ENCODE assay signal across 19 cellular contexts in genomic region chr22:42654696-42655095, GRCh38. TPM values are rescaled to one million over a fixed set of nuclear protein-coding genes. Genes with fewer than 3 reads are reported as not detected.
DNase-seq lines count a peak whose midpoint lies in the region; ATAC-seq and TF ChIP-seq lines count a peak whose summit lies in the region.
"Had no signal": no experiment of that assay in that cellular context is flagged by ENCODE, and none has a peak within 500 bp of the region (broad histone marks: within the 10 kb centered on the region; RNA-seq: fewer than 3 reads in every experiment).

No MANE protein-coding gene starts in this region.

- no peaks in the 10 kb centered on the region for H4K20me1 ChIP-seq in PC-9 (ENCODE audit: insufficient read depth)

- intact Hi-C loops in Caco-2 (cut with micrococcal nuclease; ENCODE audit: unreplicated experiment): loop anchor here (2.0 kb wide), 1 partner anchor 34 kb away; no protein-coding TSS in a partner anchor
- intact Hi-C loops in PC-9 (cut with micrococcal nuclease; ENCODE audit: unreplicated experiment): no loop called here

- POLR2A ChIA-PET in Caco-2 (lab: Charles Lee) (interaction anchor here (0.6 kb wide), 1 partner anchor 360 kb away, joined by 3 read pairs; no protein-coding TSS in a partner anchor), PC-9 (lab: Charles Lee; ENCODE audit: unreplicated experiment) (interaction anchor here (0.7 kb wide), 1 partner anchor 458 kb away, joined by 22 read pairs; no protein-coding TSS in a partner anchor)

- no peak for ATAC-seq in naive B cell (ENCODE audit: low read depth in 2 of 2)
- no peak for ATAC-seq in stimulated activated naive B cell treated with anti-CD40 and anti-IgM and Interleukin-4, amounts not matched to agents 10 μg/mL and 1 μg/mL and 100 μg/mL, for 72 hours (replicated peaks)
- ATAC-seq in natural killer cell treated with Interleukin-12 subunit alpha and Interleukin-12 subunit beta and Interleukin-15 and Interleukin-18, amount 100 ng/mL, for 72 hours: no peak

- BruUV-seq in Caco-2 (replicated peaks; lab: Mats Ljungman, UMichigan) (no TSS peak), PC-9 (replicated peaks; lab: Mats Ljungman, UMichigan) (no TSS peak)

- H3K27ac ChIP-seq in PC-9: peak overlapping the region; percentile 65
- H3K27ac ChIP-seq: GM23248 had no signal

- CTCF ChIA-PET in Caco-2 (lab: Charles Lee): no interaction called here
- CTCF ChIA-PET in PC-9 (lab: Charles Lee): interaction anchor here (0.7 kb wide), 1 partner anchor 165 kb away, joined by 4 read pairs; no protein-coding TSS in a partner anchor

- H3K4me1 ChIP-seq in Caco-2: peaks cover 19% of the 10 kb centered on the region
- H3K4me1 ChIP-seq in PC-9 (replicated peaks; ENCODE audit: insufficient read depth): peaks cover 27% of the 10 kb centered on the region
- H3K4me1 ChIP-seq: Peyer's patch had no signal

- H3K27me3 Mint-ChIP-seq in Caco-2 (ENCODE audit: insufficient read depth, unreplicated experiment): no peaks in the 10 kb centered on the region
- H3K27me3 Mint-ChIP-seq in naive B cell: peaks cover 0 to 5% (median 0%) of the 10 kb centered on the region in 3 donors
- no peaks in the 10 kb centered on the region for H3K27me3 Mint-ChIP-seq in stimulated activated naive B cell treated with anti-CD40 and anti-IgM and Interleukin-4, amounts not matched to agents 10 μg/mL and 1 μg/mL and 100 μg/mL, for 72 hours
- no peaks in the 10 kb centered on the region for H3K27me3 Mint-ChIP-seq in natural killer cell treated with Interleukin-12 subunit alpha and Interleukin-12 subunit beta and Interleukin-15 and Interleukin-18, amount 100 ng/mL, for 72 hours

- peaks cover 31% of the 10 kb centered on the region for H3F3A ChIP-seq in PC-9 (ENCODE audit: insufficient read depth, low read depth)

- H3K36me3 ChIP-seq in Caco-2 (ENCODE audit: control insufficient read depth, insufficient read depth, low read length) (no peaks in the 10 kb centered on the region), PC-9 (ENCODE audit: low read depth) (no peaks in the 10 kb centered on the region)
- H3K36me3 ChIP-seq: Peyer's patch had no signal

- H3K4me3 ChIP-seq in Caco-2 (ENCODE audit: low read depth, low read length) (no peak overlapping the region), PC-9 (peak overlapping the region; percentile 7; the same call in 1 of the 2 replicates)
- H3K4me3 ChIP-seq: GM23248, Peyer's patch had no signal

- DNase-seq in Caco-2 (peak in 1 of 2 experiments; percentile 13), PC-9 (no peak), naive B cell (no peak), KG1 (lab: John Stamatoyannopoulos, UW) (no peak), NCI-H2171 treated with DMSO at 0.1 percent for 48 hours (lab: John Stamatoyannopoulos, UW) (no peak)
- no peak for DNase-seq in stimulated activated naive B cell treated with anti-CD40 and anti-IgM and Interleukin-4, amounts not matched to agents 10 μg/mL and 1 μg/mL and 100 μg/mL, for 72 hours
- no peak for DNase-seq in natural killer cell treated with Interleukin-12 subunit alpha and Interleukin-12 subunit beta and Interleukin-15 and Interleukin-18, amount 100 ng/mL, for 72 hours (ENCODE audit: low spot score)
- DNase-seq: GF-D8, GM23248, HFFc6, NCI-H1048, NCI-H1436 treated with DMSO at 0.1 percent for 48 hours, NCI-H2029 treated with DMSO at 0.1 percent for 48 hours, NCI-H510A, NCI-H774, Peyer's patch, Right ventricle myocardium superior had no signal

- H3K9me3 Mint-ChIP-seq in Caco-2 (ENCODE audit: unreplicated experiment): no peaks in the 10 kb centered on the region
- H3K9me3 Mint-ChIP-seq in naive B cell: no peaks in the 10 kb centered on the region
- no peaks in the 10 kb centered on the region for H3K9me3 Mint-ChIP-seq in stimulated activated naive B cell treated with anti-CD40 and anti-IgM and Interleukin-4, amounts not matched to agents 10 μg/mL and 1 μg/mL and 100 μg/mL, for 72 hours
- no peaks in the 10 kb centered on the region for H3K9me3 Mint-ChIP-seq in natural killer cell treated with Interleukin-12 subunit alpha and Interleukin-12 subunit beta and Interleukin-15 and Interleukin-18, amount 100 ng/mL, for 72 hours
- H3K9me3 Mint-ChIP-seq: CD14-positive monocyte, HFFc6 had no signal

- no peaks in the 10 kb centered on the region for H3K79me2 ChIP-seq in PC-9 (ENCODE audit: low read depth)

- H3K27me3 ChIP-seq in Caco-2 (replicated peaks; ENCODE audit: control insufficient read depth, insufficient read depth, low read length) (no peaks in the 10 kb centered on the region), PC-9 (ENCODE audit: insufficient read depth, low read depth) (no peaks in the 10 kb centered on the region)
- H3K27me3 ChIP-seq: Peyer's patch had no signal

- no peaks in the 10 kb centered on the region for H3K36me3 Mint-ChIP-seq in Caco-2 (ENCODE audit: insufficient read depth, unreplicated experiment)
- H3K36me3 Mint-ChIP-seq in naive B cell: no peaks in the 10 kb centered on the region
- H3K36me3 Mint-ChIP-seq in stimulated activated naive B cell treated with anti-CD40 and anti-IgM and Interleukin-4, amounts not matched to agents 10 μg/mL and 1 μg/mL and 100 μg/mL, for 72 hours: no peaks in the 10 kb centered on the region
- H3K36me3 Mint-ChIP-seq in natural killer cell treated with Interleukin-12 subunit alpha and Interleukin-12 subunit beta and Interleukin-15 and Interleukin-18, amount 100 ng/mL, for 72 hours: no peaks in the 10 kb centered on the region
- H3K36me3 Mint-ChIP-seq: CD14-positive monocyte had no signal

- peak overlapping the region; percentile 60 for H3K4me2 ChIP-seq in PC-9

- H3K9me3 ChIP-seq in Caco-2: no peaks in the 10 kb centered on the region
- H3K9me3 ChIP-seq in PC-9 (ENCODE audit: insufficient read depth, low read depth): no peaks in the 10 kb centered on the region
- H3K9me3 ChIP-seq: Peyer's patch had no signal

- H3K4me1 Mint-ChIP-seq in Caco-2 (ENCODE audit: low read depth, unreplicated experiment): peaks cover 24% of the 10 kb centered on the region
- peaks cover 29 to 43% (median 39%) of the 10 kb centered on the region in 3 donors for H3K4me1 Mint-ChIP-seq in naive B cell
- H3K4me1 Mint-ChIP-seq in stimulated activated naive B cell treated with anti-CD40 and anti-IgM and Interleukin-4, amounts not matched to agents 10 μg/mL and 1 μg/mL and 100 μg/mL, for 72 hours: peaks cover 22 to 50% of the 10 kb centered on the region in 2 donors
- H3K4me1 Mint-ChIP-seq in natural killer cell treated with Interleukin-12 subunit alpha and Interleukin-12 subunit beta and Interleukin-15 and Interleukin-18, amount 100 ng/mL, for 72 hours (ENCODE audit: low read depth in 2 of 2): peaks cover 5 to 11% of the 10 kb centered on the region in 2 donors

- H3K27ac Mint-ChIP-seq in Caco-2 (ENCODE audit: unreplicated experiment) (peak overlapping the region; percentile 74), naive B cell (peak overlapping the region in 4 of 6 donors; percentile 37 to 95 (median 76))
- peak overlapping the region; percentile 37 for H3K27ac Mint-ChIP-seq in stimulated activated naive B cell treated with anti-CD40 and anti-IgM and Interleukin-4, amounts not matched to agents 10 μg/mL and 1 μg/mL and 100 μg/mL, for 72 hours
- no peak overlapping the region for H3K27ac Mint-ChIP-seq in natural killer cell treated with Interleukin-12 subunit alpha and Interleukin-12 subunit beta and Interleukin-15 and Interleukin-18, amount 100 ng/mL, for 72 hours
- H3K27ac Mint-ChIP-seq: CD14-positive monocyte, HFFc6 had no signal

- TF ChIP-seq CTCF in Caco-2 (IDR thresholded peaks at IDR 0.05; ENCODE audit: insufficient read depth in 1 of 2, low read depth in 1 of 2, low read length in 1 of 2, severe bottlenecking in 1 of 2, unreplicated experiment in 1 of 2) (no peak), PC-9 (conservative IDR thresholded peaks at IDR 0.05) (no peak)

- H2AFZ ChIP-seq in PC-9: peak overlapping the region; percentile 58
- H2AFZ ChIP-seq: GM23248 had no signal

- no peak overlapping the region for H3K4me3 Mint-ChIP-seq in Caco-2 (ENCODE audit: unreplicated experiment)
- peak overlapping the region in 5 of 8 donors; percentile 30 to 74 (median 47) for H3K4me3 Mint-ChIP-seq in naive B cell
- no peak overlapping the region for H3K4me3 Mint-ChIP-seq in stimulated activated naive B cell treated with anti-CD40 and anti-IgM and Interleukin-4, amounts not matched to agents 10 μg/mL and 1 μg/mL and 100 μg/mL, for 72 hours
- H3K4me3 Mint-ChIP-seq in natural killer cell treated with Interleukin-12 subunit alpha and Interleukin-12 subunit beta and Interleukin-15 and Interleukin-18, amount 100 ng/mL, for 72 hours: no peak overlapping the region
- H3K4me3 Mint-ChIP-seq: CD14-positive monocyte, HFFc6 had no signal

- no peaks in the 10 kb centered on the region for H3K9me2 ChIP-seq in PC-9 (ENCODE audit: insufficient read depth)

RNA-seq across cellular contexts. Expression of gene CYB5R3, which starts 5.5 kb away (rescaled TPM):
- total RNA-seq in Caco-2 (2022): 120 and 130 TPM in 2 replicates
- 97.6 and 106 TPM in 2 replicates for total RNA-seq in PC-9 (2021)
- polyA plus RNA-seq in naive B cell (ENCODE audit: low read depth in 6 of 6): 100 to 1,000 TPM in 2 of 6 donors, 10 to 100 TPM in 4; 72.0 to 142 (median 83.8) TPM
- 10 to 100 TPM; 79.6 to 96.7 TPM for total RNA-seq in natural killer cell treated with Interleukin-12 subunit alpha and Interleukin-12 subunit beta and Interleukin-15 and Interleukin-18, amount 100 ng/mL, for 72 hours

RNA-seq across cellular contexts. Expression of gene ATP5MGL, which starts 14.3 kb away (rescaled TPM):
- total RNA-seq in Caco-2 (2022): 0.79 and 0.97 TPM in 2 replicates
- total RNA-seq in PC-9 (2021): 0.79 and 1.1 TPM in 2 replicates
- polyA plus RNA-seq in naive B cell (ENCODE audit: low read depth in 6 of 6): 1 to 10 TPM in 1 of 6 donors, under 1 TPM in 2, not detected in 3; 0.38 to 1.6 (median 0.77) TPM
- 1 to 10 TPM in 1 of 2 donors, under 1 TPM in 1; 0.62 to 1.1 TPM for total RNA-seq in natural killer cell treated with Interleukin-12 subunit alpha and Interleukin-12 subunit beta and Interleukin-15 and Interleukin-18, amount 100 ng/mL, for 72 hours
- total RNA-seq: Daoy, GM23248, Peyer's patch had no signal
- polyA plus RNA-seq: GM23248 had no signal

RNA-seq across cellular contexts. Expression of gene POLDIP3, which starts 40.0 kb away (rescaled TPM):
- total RNA-seq in Caco-2 (2022) (70.0 and 70.8 TPM in 2 replicates), PC-9 (2021) (60.1 and 62.9 TPM in 2 replicates)
- 100 to 1,000 TPM in 1 of 6 donors, 10 to 100 TPM in 5; 61.2 to 106 (median 81.3) TPM for polyA plus RNA-seq in naive B cell (ENCODE audit: low read depth in 6 of 6)
- 10 to 100 TPM; 61.6 to 78.9 TPM for total RNA-seq in natural killer cell treated with Interleukin-12 subunit alpha and Interleukin-12 subunit beta and Interleukin-15 and Interleukin-18, amount 100 ng/mL, for 72 hours

Comparison
In these comparisons a context has a peak if more than half of its experiments do, and no peak if none do; other contexts are left out.
1. H3K27ac Mint-ChIP-seq: peak in Caco-2 (single experiment), naive B cell (4 of 6) and stimulated activated naive B cell treated with anti-CD40 and anti-IgM and Interleukin-4, amounts not matched to agents 10 μg/mL and 1 μg/mL and 100 μg/mL, for 72 hours (single experiment); none in natural killer cell treated with Interleukin-12 subunit alpha and Interleukin-12 subunit beta and Interleukin-15 and Interleukin-18, amount 100 ng/mL, for 72 hours (0 of 2).
2. H3K4me3 Mint-ChIP-seq: peak in naive B cell (5 of 8); none in Caco-2 (single experiment), stimulated activated naive B cell treated with anti-CD40 and anti-IgM and Interleukin-4, amounts not matched to agents 10 μg/mL and 1 μg/mL and 100 μg/mL, for 72 hours (0 of 2) and natural killer cell treated with Interleukin-12 subunit alpha and Interleukin-12 subunit beta and Interleukin-15 and Interleukin-18, amount 100 ng/mL, for 72 hours (single experiment).